In the genomic region with DNA sequence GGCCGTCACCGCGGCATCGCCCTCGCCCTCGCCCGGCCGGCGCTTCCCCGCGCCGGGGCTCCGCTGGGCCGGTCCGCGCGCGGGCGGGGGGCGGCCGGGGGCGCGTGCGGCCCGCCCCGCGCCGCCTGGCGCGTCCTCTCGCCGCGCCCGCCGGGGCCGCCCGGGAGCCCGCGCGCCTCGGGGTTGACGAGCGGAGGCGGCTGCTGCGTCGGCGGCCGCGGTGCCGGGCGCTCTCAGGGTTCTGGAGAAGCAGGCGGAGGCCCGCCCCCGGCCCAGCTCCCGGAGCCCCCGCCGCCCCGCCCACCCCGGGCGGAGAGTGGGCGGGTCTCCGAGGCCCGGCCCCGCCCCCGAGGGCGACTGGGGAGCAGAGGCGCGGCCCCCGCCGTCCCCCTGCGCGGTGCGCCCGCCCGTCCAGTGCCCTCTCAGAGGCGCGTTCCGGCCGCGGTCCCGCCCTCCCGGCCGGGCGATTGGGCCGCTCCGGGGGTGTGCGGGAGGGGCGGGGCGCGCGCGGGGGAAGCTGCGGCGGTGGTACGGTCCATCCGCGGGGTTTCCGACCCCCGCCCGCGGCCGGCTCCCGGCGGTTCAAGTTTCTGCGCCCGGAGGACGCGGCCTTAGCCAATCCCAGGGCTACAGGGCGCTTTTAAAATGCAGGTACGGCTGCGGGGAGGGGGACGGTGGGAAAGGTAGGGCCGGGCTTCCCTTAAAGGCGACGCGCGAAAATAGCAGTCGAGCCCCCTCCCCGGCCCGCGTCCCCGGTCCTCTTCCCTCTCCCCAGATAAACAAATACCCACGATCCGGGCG, we compare ENCODE assay signal across 8 cellular contexts. TPM values are rescaled to one million over a fixed set of nuclear protein-coding genes. Genes with fewer than 3 reads are reported as not detected.
A peak's percentile ranks its signal among the peaks of the same experiment; 100 is the strongest.
DNase-seq lines count a peak whose midpoint lies in the region; ATAC-seq and TF ChIP-seq lines count a peak whose summit lies in the region.

A gene (minus strand): TSS at position 243 of the 801 bp plus-strand sequence. CDS start 248 bp downstream, outside the sequence.

- peak within 1 kb of the TSS; percentile 71 for H3K27ac Mint-ChIP-seq in activated B cell treated with CpG ODN at 0.5 μM for 24 hours

- H3K4me3 ChIP-seq in cardiac fibroblast (replicated peaks in 1 of 2; ENCODE audit: low read depth in 2 of 2, low read length in 2 of 2) (peak within 1 kb of the TSS; percentile 67 to 71), skin epidermis (peak within 1 kb of the TSS; percentile 53 to 90 (median 76))

- H3K27ac ChIP-seq in skin epidermis, result peak within 1 kb of the TSS; percentile 59 to 92 (median 81)

- no peaks in the 10 kb centered on the region for H3K9me3 Mint-ChIP-seq in activated B cell treated with CpG ODN at 0.5 μM for 24 hours

- intact Hi-C loops in activated B cell treated with CpG ODN at 0.5 μM for 24 hours (cut with micrococcal nuclease), result loop anchor here (1.0 to 10.0 kb wide), 7 partner anchors 80 to 771 kb away; a partner anchor contains a TSS

- no peak for TF ChIP-seq CTCF in activated B cell treated with CpG ODN at 0.5 μM for 24 hours (IDR thresholded peaks at IDR 0.05)
- TF ChIP-seq CTCF in cardiac fibroblast (IDR thresholded peaks at IDR 0.05; ENCODE audit: low read depth, low read length), result no peak

- peak; percentile 70 for ATAC-seq in GM18861 (IDR thresholded peaks at IDR 0.05; ENCODE audit: unreplicated experiment)
- ATAC-seq in HG03097 (IDR thresholded peaks at IDR 0.05; ENCODE audit: low FRiP score, unreplicated experiment), result peak; percentile 82
- peak; percentile 94 for ATAC-seq in activated B cell treated with CpG ODN at 0.5 μM for 24 hours (ENCODE audit: low read depth)

- peak within 1 kb of the TSS; percentile 88 for H3K4me3 Mint-ChIP-seq in activated B cell treated with CpG ODN at 0.5 μM for 24 hours

- peaks cover 9% of the 10 kb centered on the region for H3K4me1 Mint-ChIP-seq in activated B cell treated with CpG ODN at 0.5 μM for 24 hours

- H3K27me3 Mint-ChIP-seq in activated B cell treated with CpG ODN at 0.5 μM for 24 hours, result no peaks in the 10 kb centered on the region

- POLR2A ChIA-PET in activated B cell treated with CpG ODN at 0.5 μM for 24 hours (lab: Charles Lee), result interaction anchor here (0.9 to 3.2 kb wide), 3 partner anchors 14 to 123 kb away, joined by 4 to 27 read pairs (median 7); a partner anchor contains a TSS

- no peaks in the 10 kb centered on the region for H3K36me3 Mint-ChIP-seq in activated B cell treated with CpG ODN at 0.5 μM for 24 hours (ENCODE audit: low read depth)

- CTCF ChIA-PET in activated B cell treated with CpG ODN at 0.5 μM for 24 hours (lab: Charles Lee), result interaction anchor here (1.4 kb wide), 1 partner anchor 123 kb away, joined by 5 read pairs; a partner anchor contains a TSS

- DNase-seq in A172 (ENCODE audit: low spot score), result peak; percentile 69
- peak; percentile 97 for DNase-seq in NCI-H2171 treated with DMSO at 0.1 percent for 48 hours (lab: John Stamatoyannopoulos, UW)
- DNase-seq in activated B cell treated with CpG ODN at 0.5 μM for 24 hours, result peak; percentile 96
- DNase-seq in cardiac fibroblast (ENCODE audit: low read depth in 2 of 2), result peak; percentile 89 to 98
- peak; percentile 99 for DNase-seq in iPS-NIHi11 (ENCODE audit: low spot score)

RNA-seq across cellular contexts. Expression of the gene that starts here (rescaled TPM):
- total RNA-seq in A172 (2014; rRNA removed; shearing (Covaris generic)), result 49.6 and 84.9 TPM in 2 replicates
- total RNA-seq in activated B cell treated with CpG ODN at 0.5 μM for 24 hours, result 1.8 and 1.9 TPM in 2 replicates

Comparison
In these comparisons a context has a peak if more than half of its experiments do, and no peak if none do; other contexts are left out.
1. Peak in every context shown above with its lines: DNase-seq, ATAC-seq, H3K4me3 ChIP-seq and H3K27ac ChIP-seq.
2. RNA of the gene that starts here (total RNA-seq): 49.6 to 84.9 TPM in A172; 1.8 to 1.9 TPM in activated B cell treated with CpG ODN at 0.5 μM for 24 hours; every median in the first group is over 10 times any median in the second.